32 cellular contexts compared by ENCODE assay signal in the genomic region with DNA sequence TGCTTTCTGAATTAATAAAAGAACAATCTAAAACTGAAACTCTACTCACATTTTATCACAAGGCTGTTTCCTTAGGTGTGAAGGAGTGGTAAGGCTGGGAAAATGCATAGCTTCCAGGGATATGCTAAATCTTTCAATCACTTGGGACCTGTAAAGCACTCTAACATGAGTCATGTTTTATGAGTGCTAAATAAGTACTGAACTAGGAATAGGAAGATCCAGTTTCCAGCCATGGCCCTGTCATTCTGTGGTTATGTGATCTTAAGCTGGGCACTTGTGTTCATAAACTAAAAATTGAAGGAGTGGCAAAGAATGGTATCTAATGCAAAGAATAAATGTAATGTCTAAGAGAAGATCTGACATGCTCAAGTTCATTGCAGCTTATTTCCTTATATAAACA. TPM values are rescaled to one million over a fixed set of nuclear protein-coding genes. Genes with fewer than 3 reads are reported as not detected.
DNase-seq lines count a peak whose midpoint lies in the region; ATAC-seq and TF ChIP-seq lines count a peak whose summit lies in the region.
"Had no signal": no experiment of that assay in that cellular context is flagged by ENCODE, and none has a peak within 500 bp of the region (broad histone marks: within the 10 kb centered on the region; RNA-seq: fewer than 3 reads in every experiment).

No MANE protein-coding gene starts in this region.

- CTCF ChIA-PET in mammary epithelial cell (lab: Charles Lee; ENCODE audit: low non-redundant PET), result no interaction called here
- CTCF ChIA-PET in MCF 10A (lab: Yijun Ruan, JAX), result interaction anchor here (1.3 kb wide), 1 partner anchor 16 kb away, joined by 3 read pairs; no protein-coding TSS in a partner anchor
- CTCF ChIA-PET in WTC11 (lab: Charles Lee), result no interaction called here

- no peak for TF ChIP-seq CTCF in mammary epithelial cell (conservative IDR thresholded peaks at IDR 0.05 in 1 of 2, IDR thresholded peaks at IDR 0.05 in 1 of 2; ENCODE audit: extremely low read depth in 1 of 2, insufficient read depth in 1 of 2, low read depth in 1 of 2, low read length in 2 of 2)
- TF ChIP-seq CTCF in MCF 10A (IDR thresholded peaks at IDR 0.05; ENCODE audit: unreplicated experiment), result no peak
- no peak for TF ChIP-seq CTCF in foreskin keratinocyte (conservative IDR thresholded peaks at IDR 0.05)
- TF ChIP-seq CTCF in Peyer's patch (IDR thresholded peaks at IDR 0.05), result no peak
- TF ChIP-seq CTCF in WTC11 (IDR thresholded peaks at IDR 0.05), result no peak

- H3K27me3 Mint-ChIP-seq in MCF 10A (ENCODE audit: insufficient read depth, unreplicated experiment) (peaks cover 35% of the 10 kb centered on the region), WTC11 (ENCODE audit: low read depth) (peaks cover 2% of the 10 kb centered on the region)

- no peak overlapping the region for H3K27ac ChIP-seq in mammary epithelial cell (ENCODE audit: insufficient read depth, low read depth, low read length)
- no peak overlapping the region for H3K27ac ChIP-seq in foreskin keratinocyte
- no peak overlapping the region for H3K27ac ChIP-seq in Peyer's patch
- no peak overlapping the region for H3K27ac ChIP-seq in mesenchymal stem cell (ENCODE audit: low read length, poor library complexity, severe bottlenecking)
- H3K27ac ChIP-seq: 22Rv1, lower lobe of right lung, WERI-Rb-1 had no signal

- H3K4me1 ChIP-seq in mammary epithelial cell (ENCODE audit: insufficient read depth, low read length), result no peaks in the 10 kb centered on the region
- no peaks in the 10 kb centered on the region for H3K4me1 ChIP-seq in foreskin keratinocyte
- H3K4me1 ChIP-seq in Peyer's patch, result no peaks in the 10 kb centered on the region
- no peaks in the 10 kb centered on the region for H3K4me1 ChIP-seq in mesenchymal stem cell (ENCODE audit: control insufficient read depth, insufficient read depth, low read depth, low read length)
- H3K4me1 ChIP-seq: lower lobe of right lung had no signal

- no peaks in the 10 kb centered on the region for H3K9me3 Mint-ChIP-seq in MCF 10A (ENCODE audit: unreplicated experiment)
- H3K9me3 Mint-ChIP-seq in WTC11, result peaks cover 20% of the 10 kb centered on the region

- no peak overlapping the region for H3K27ac Mint-ChIP-seq in MCF 10A (ENCODE audit: low read depth, unreplicated experiment)
- H3K27ac Mint-ChIP-seq in WTC11, result no peak overlapping the region
- H3K27ac Mint-ChIP-seq: activated CD4-positive, alpha-beta T cell treated with anti-CD3 and anti-CD28 coated beads, Interleukin-2, amount 10 ng/mL, durations not matched to agents 24 days and 14 days; activated naive CD8-positive, alpha-beta T cell treated with anti-CD3 and anti-CD28 coated beads, Interleukin-2, amount 10 ng/mL, durations not matched to agents 7 days and 5 days; CD14-positive monocyte; GM23338; nephron had no signal

- ATAC-seq in SK-N-SH treated with all-trans-retinoic acid at 6 μM for 48 hours (peak; percentile 76), foreskin keratinocyte (peak; percentile 50), WTC11 (no peak)
- ATAC-seq: GM23338, lower lobe of right lung, Panc1 had no signal

- no peak overlapping the region for H4K8ac ChIP-seq in mesenchymal stem cell (ENCODE audit: low read length)

- H4K91ac ChIP-seq in mesenchymal stem cell (ENCODE audit: low read length), result no peak overlapping the region

- BruUV-seq in mammary epithelial cell (replicated peaks; lab: Mats Ljungman, UMichigan), result no TSS peak
- no TSS peak for BruUV-seq in MCF 10A (replicated peaks; lab: Mats Ljungman, UMichigan)

- no peak overlapping the region for H3K4ac ChIP-seq in mesenchymal stem cell (ENCODE audit: low read depth in 1 of 2, low read length in 2 of 2)

- H3K9ac ChIP-seq in mammary epithelial cell (ENCODE audit: insufficient read depth, low read length) (no peak overlapping the region), mesenchymal stem cell (ENCODE audit: low read length) (no peak overlapping the region)

- H3K14ac ChIP-seq in mesenchymal stem cell (ENCODE audit: low read length in 2 of 2), result no peak overlapping the region

- no peak overlapping the region for H3K23ac ChIP-seq in mesenchymal stem cell (ENCODE audit: low read length in 2 of 2)

- H3K36me3 Mint-ChIP-seq in MCF 10A (ENCODE audit: insufficient read depth, unreplicated experiment) (no peaks in the 10 kb centered on the region), WTC11 (peaks cover 12% of the 10 kb centered on the region)
- H3K36me3 Mint-ChIP-seq: activated naive CD8-positive, alpha-beta T cell treated with anti-CD3 and anti-CD28 coated beads, Interleukin-2, amount 10 ng/mL, durations not matched to agents 7 days and 5 days; CD14-positive monocyte had no signal

- no peaks in the 10 kb centered on the region for H3K79me1 ChIP-seq in mesenchymal stem cell (replicated peaks; ENCODE audit: low read length, poor library complexity, severe bottlenecking)

- H2BK15ac ChIP-seq in mesenchymal stem cell (ENCODE audit: low read depth, poor library complexity, severe bottlenecking), result no peak overlapping the region

- H2BK12ac ChIP-seq in mesenchymal stem cell (ENCODE audit: low read length in 2 of 2), result no peak overlapping the region

- intact Hi-C loops in mammary epithelial cell (cut with micrococcal nuclease) (no loop called here), MCF 10A (cut with micrococcal nuclease) (no loop called here)

- H3K27me3 ChIP-seq in mammary epithelial cell (ENCODE audit: insufficient read depth, low read length) (no peaks in the 10 kb centered on the region), foreskin keratinocyte (no peaks in the 10 kb centered on the region), Peyer's patch (no peaks in the 10 kb centered on the region), mesenchymal stem cell (ENCODE audit: control insufficient read depth in 1 of 2, insufficient read depth in 1 of 2, low read length in 2 of 2) (peaks cover 0 to 4% of the 10 kb centered on the region in 2 experiments)
- H3K27me3 ChIP-seq: MG63 had no signal

- in situ Hi-C loops in mammary epithelial cell (cut with MboI; ENCODE audit: low sequenced_read_pairs in 2 of 2), result loop anchor here in 1 of 2 donors (10.0 kb wide), 1 partner anchor 335 kb away; no protein-coding TSS in a partner anchor

- POLR2A ChIA-PET in MCF 10A (lab: Yijun Ruan, JAX), result no interaction called here
- POLR2A ChIA-PET in WTC11 (lab: Charles Lee), result no interaction called here

- H3K4me3 ChIP-seq in mammary epithelial cell (replicated peaks in 1 of 3; ENCODE audit: insufficient read depth in 1 of 3, low read depth in 2 of 3, low read length in 3 of 3) (no peak overlapping the region), Peyer's patch (no peak overlapping the region), mesenchymal stem cell (ENCODE audit: insufficient read depth in 1 of 2, low read depth in 1 of 2, low read length in 2 of 2) (no peak overlapping the region)
- H3K4me3 ChIP-seq: GM23338, lower lobe of right lung, MG63 had no signal

- H3K18ac ChIP-seq in mesenchymal stem cell (ENCODE audit: low read depth in 1 of 2, low read length in 2 of 2), result no peak overlapping the region

- H3K4me3 Mint-ChIP-seq in MCF 10A (ENCODE audit: unreplicated experiment), result no peak overlapping the region
- no peak overlapping the region for H3K4me3 Mint-ChIP-seq in WTC11
- H3K4me3 Mint-ChIP-seq: activated CD4-positive, alpha-beta T cell treated with anti-CD3 and anti-CD28 coated beads, Interleukin-2, amount 10 ng/mL, durations not matched to agents 24 days and 14 days; activated naive CD8-positive, alpha-beta T cell treated with anti-CD3 and anti-CD28 coated beads, Interleukin-2, amount 10 ng/mL, durations not matched to agents 7 days and 5 days; CD14-positive monocyte; GM23338; nephron had no signal

- no peak for TF ChIP-seq POLR2A in Peyer's patch (IDR thresholded peaks at IDR 0.05)

- dilution Hi-C loops in mammary epithelial cell (cut with HindIII; ENCODE audit: low sequenced_read_pairs), result no loop called here

- H3K36me3 ChIP-seq in mammary epithelial cell (ENCODE audit: insufficient read depth, low read length), result no peaks in the 10 kb centered on the region
- H3K36me3 ChIP-seq in Peyer's patch, result no peaks in the 10 kb centered on the region
- H3K36me3 ChIP-seq in mesenchymal stem cell (ENCODE audit: control insufficient read depth in 1 of 2, insufficient read depth in 2 of 2, low read depth in 1 of 2, low read length in 2 of 2), result no peaks in the 10 kb centered on the region
- H3K36me3 ChIP-seq: lower lobe of right lung, MG63, WERI-Rb-1 had no signal

- H3K4me2 ChIP-seq in mammary epithelial cell (ENCODE audit: insufficient read depth, low read depth, low read length) (no peak overlapping the region), mesenchymal stem cell (ENCODE audit: low read length, poor library complexity, severe bottlenecking) (no peak overlapping the region)
- H3K4me2 ChIP-seq: GM23338 had no signal

- no peaks in the 10 kb centered on the region for H3K4me1 Mint-ChIP-seq in MCF 10A (ENCODE audit: insufficient read depth, unreplicated experiment)
- H3K4me1 Mint-ChIP-seq in WTC11, result peaks cover 9% of the 10 kb centered on the region
- H3K4me1 Mint-ChIP-seq: CD14-positive monocyte had no signal

- no peak overlapping the region for H2BK5ac ChIP-seq in mesenchymal stem cell (ENCODE audit: low read depth, low read length, poor library complexity, severe bottlenecking)

- H2AK5ac ChIP-seq in mesenchymal stem cell (ENCODE audit: low read length, severe bottlenecking), result no peak overlapping the region

- peak; percentile 17 for DNase-seq in mammary epithelial cell
- DNase-seq in MCF 10A (ENCODE audit: unreplicated experiment), result no peak
- DNase-seq in foreskin keratinocyte, result peak in 1 of 2 donors; percentile 43
- no peak for DNase-seq in RKO (ENCODE audit: low spot score)
- no peak for DNase-seq in Peyer's patch
- DNase-seq in WTC11 (ENCODE audit: low spot score), result no peak
- DNase-seq in mesenchymal stem cell, result no peak
- DNase-seq: activated CD4-positive, alpha-beta T cell treated with anti-CD3 and anti-CD28 coated beads, Interleukin-2, amount 10 ng/mL, durations not matched to agents 24 days and 14 days; activated CD8-positive, alpha-beta memory T cell treated with anti-CD3 and anti-CD28 coated beads for 24 hours; activated effector memory CD4-positive, alpha-beta T cell treated with anti-CD3 and anti-CD28 coated beads, Interleukin-2, amount 50 U/mL, for 16 hours; activated naive CD8-positive, alpha-beta T cell treated with anti-CD3 and anti-CD28 coated beads, Interleukin-2, amount 10 ng/mL, durations not matched to agents 7 days and 5 days; activated T-cell treated with anti-CD3 and anti-CD28 coated beads for 4 hours; aorta; DND-41; effector CD4-positive, alpha-beta T cell; head of caudate nucleus; kidney glomerular epithelial cell; lower lobe of right lung; MG63; NCI-H1105 treated with DMSO at 0.1 percent for 48 hours; NCI-H187 treated with DMSO at 0.1 percent for 48 hours; stimulated activated CD4-positive, alpha-beta T cell treated with anti-CD3 and anti-CD28 coated beads, Interleukin-15, amount 100 ng/mL, for 24 hours; stimulated activated CD4-positive, alpha-beta T cell treated with anti-CD3 and anti-CD28 coated beads, Interleukin-4, amount 100 ng/mL, for 4 hours; T1000; trophoblast cell; WERI-Rb-1 had no signal

- no peak overlapping the region for H2BK120ac ChIP-seq in mesenchymal stem cell (ENCODE audit: low read depth, low read length)

- no peaks in the 10 kb centered on the region for H3K79me2 ChIP-seq in mammary epithelial cell (ENCODE audit: insufficient read depth, low read length)

- no peak overlapping the region for H2AFZ ChIP-seq in mammary epithelial cell (ENCODE audit: low read depth, low read length)
- H2AFZ ChIP-seq in mesenchymal stem cell (ENCODE audit: low read depth, low read length), result no peak overlapping the region
- H2AFZ ChIP-seq: GM23338 had no signal

- no peaks in the 10 kb centered on the region for H4K20me1 ChIP-seq in mammary epithelial cell (ENCODE audit: insufficient read depth, low read length)

- H3K9me3 ChIP-seq in mammary epithelial cell (replicated peaks; ENCODE audit: insufficient read depth, low read length), result no peaks in the 10 kb centered on the region
- H3K9me3 ChIP-seq in Peyer's patch, result no peaks in the 10 kb centered on the region
- H3K9me3 ChIP-seq in mesenchymal stem cell (ENCODE audit: control insufficient read depth, low read length), result no peaks in the 10 kb centered on the region
- H3K9me3 ChIP-seq: lower lobe of right lung, MG63 had no signal

RNA-seq across cellular contexts. Expression of gene TMEM200A, which starts 6.1 kb away (rescaled TPM):
- 10 to 100 TPM in 1 of 2 donors, 1 to 10 TPM in 1; 3.5 to 15.2 TPM for total RNA-seq in mammary epithelial cell
- 11.6 TPM for polyA plus RNA-seq in mammary epithelial cell
- polyA minus RNA-seq in mammary epithelial cell, result 12.8 TPM
- not detected in 2 replicates for total RNA-seq in MCF 10A (2022)
- 51.2 and 134 TPM in 2 replicates for total RNA-seq in foreskin keratinocyte
- 20.5 and 48.3 TPM in 2 replicates for polyA plus RNA-seq in foreskin keratinocyte
- total RNA-seq in Peyer's patch, result 1 to 10 TPM; 2.5 to 8.7 (median 5.2) TPM
- 10.4 to 11.2 TPM (median 11.0 TPM) in 3 replicates for total RNA-seq in WTC11 (2021)
- polyA plus RNA-seq in mesenchymal stem cell (2013, experiment 1 of 2), result 21.2 TPM
- 20.6 TPM for polyA plus RNA-seq in mesenchymal stem cell (2013, experiment 2 of 2)
- polyA plus RNA-seq: CD14-positive monocyte had no signal
